In the genomic region with DNA sequence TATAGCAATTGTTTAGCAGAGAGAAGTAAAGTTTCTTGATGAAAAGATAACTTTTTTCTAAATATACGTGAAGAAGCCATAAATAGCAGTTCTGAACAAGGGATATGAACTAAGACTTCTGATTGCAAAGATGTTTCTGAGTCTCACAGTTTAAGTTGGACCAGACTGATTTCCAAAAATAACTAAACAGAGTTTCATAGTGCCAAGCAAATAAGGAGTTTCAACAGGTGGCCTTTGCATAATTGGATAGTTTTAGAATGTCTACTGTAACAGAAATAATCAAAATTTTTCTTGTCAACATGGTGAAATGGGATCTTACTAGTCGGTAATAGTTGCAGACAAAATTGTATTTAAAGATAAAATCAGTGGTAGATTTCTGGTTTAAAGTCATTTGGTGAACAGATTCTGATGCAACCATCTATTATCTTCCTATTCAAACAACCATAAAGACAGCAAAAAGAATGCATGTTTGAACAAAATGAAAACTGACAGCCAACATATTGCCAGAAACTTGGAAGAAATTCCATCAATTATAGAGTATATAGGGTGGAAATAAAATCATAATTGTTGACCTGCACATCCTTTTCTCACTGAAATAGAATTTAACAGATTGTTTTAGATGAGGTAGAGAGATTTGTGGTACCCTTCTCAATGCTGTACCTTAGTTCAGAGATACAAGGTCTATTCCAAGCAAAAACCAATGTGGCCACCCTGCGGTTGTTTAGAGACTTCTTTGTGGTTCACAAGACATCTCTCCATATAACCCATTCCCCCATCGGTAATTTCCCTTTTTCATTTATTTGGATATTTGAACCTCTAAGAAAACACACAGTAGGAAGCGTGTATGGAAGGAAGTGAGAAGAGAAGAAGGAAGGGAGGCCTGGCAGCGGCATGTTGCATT, we compare ENCODE assay signal across 1 cellular context.
TF ChIP-seq lines count a peak whose summit lies in the region.

No MANE protein-coding gene starts in this region.

TF ChIP-seq in WTC11, 78 proteins besides CTCF, POLR2A, EP300 and RAD21 (continued from another document):
- TF ChIP-seq, protein P1, sequence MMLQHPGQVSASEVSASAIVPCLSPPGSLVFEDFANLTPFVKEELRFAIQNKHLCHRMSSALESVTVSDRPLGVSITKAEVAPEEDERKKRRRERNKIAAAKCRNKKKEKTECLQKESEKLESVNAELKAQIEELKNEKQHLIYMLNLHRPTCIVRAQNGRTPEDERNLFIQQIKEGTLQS (CRISPR knock-in tag; conservative IDR thresholded peaks at IDR 0.05) = no peak
- TF ChIP-seq, protein P2, sequence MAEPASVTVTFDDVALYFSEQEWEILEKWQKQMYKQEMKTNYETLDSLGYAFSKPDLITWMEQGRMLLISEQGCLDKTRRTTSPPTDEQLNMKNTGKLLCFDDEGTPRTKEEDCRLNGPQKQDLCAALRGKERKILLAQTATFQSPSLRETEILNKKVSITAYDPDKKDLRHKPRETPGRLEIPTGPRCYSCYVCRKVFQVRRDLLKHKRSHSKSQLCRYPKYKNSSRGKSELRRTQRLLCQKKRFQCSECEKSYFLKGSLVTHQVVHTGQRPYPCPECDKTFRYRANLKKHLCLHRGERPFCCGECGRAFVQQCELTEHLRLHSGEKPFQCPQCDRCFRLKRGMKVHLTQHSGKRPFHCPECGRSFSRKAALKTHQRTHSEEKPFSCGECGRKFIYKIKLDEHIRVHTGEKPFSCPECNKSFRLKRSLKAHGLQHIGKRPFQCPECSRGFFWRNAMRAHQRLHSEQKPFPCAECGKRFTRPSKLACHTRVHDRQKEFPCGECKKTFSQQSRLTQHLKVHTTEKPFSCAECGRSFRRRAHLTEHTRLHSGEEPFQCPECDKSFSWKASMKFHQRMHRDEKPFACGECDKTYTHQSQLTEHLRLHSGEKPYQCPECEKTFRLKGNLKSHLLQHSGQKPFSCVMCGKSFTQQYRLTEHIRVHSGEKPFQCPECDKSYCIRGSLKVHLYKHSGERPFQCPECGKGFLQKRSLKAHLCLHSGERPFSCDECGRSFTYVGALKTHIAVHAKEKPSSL (CRISPR knock-in tag; conservative IDR thresholded peaks at IDR 0.05) = no peak
- TF ChIP-seq FOXJ3 (CRISPR knock-in tag; IDR thresholded peaks at IDR 0.05; ENCODE audit: borderline replicate concordance) (no peak), ATF1 (CRISPR knock-in tag; IDR thresholded peaks at IDR 0.05) (no peak)
